ENCODE assay signal across 9 cellular contexts in the genomic region with DNA sequence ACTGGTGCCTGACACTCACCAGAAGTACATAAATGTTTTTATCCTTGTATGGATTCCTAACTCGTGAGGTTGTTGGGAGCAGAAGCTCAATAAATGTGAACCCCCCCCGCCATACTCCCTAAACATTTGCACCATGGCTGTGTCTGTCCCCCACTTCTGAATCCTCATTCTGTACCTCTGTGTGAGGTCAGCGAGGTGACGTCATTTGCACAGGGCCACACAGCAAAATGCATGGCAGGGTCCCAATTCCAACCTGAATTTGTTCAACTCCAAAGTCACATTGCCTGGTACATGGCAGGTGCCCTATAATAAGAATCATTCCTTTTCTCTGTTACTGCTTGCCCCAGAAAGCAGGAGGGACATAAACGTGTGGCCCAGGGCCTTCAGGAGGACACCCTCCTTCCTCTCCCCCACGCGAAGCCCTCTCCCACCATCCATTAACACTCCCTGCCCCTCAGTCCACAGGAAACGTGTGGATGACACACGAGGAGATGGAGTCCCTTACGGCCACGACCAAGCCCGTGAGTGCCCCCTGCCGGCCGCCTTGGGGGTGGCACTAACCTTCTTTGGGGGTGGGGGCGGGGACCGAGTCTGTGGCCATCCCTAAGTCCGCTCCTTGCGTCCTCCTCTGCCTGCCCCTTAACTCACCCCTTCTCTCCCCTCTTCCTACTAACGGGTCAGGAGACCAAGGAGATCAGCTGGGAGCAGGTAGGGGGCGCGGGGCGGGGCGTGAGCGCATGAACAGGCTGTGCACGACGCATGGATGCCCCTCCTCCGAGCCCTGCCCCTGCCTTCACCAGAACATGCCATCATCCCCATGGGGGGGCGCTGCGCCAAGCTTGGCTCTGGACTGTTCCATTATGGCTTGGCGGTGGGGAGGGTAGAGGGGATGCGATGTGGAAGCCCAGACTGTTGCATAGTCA. TPM values are rescaled to one million over a fixed set of nuclear protein-coding genes. Genes with fewer than 3 reads are reported as not detected.
DNase-seq lines count a peak whose midpoint lies in the region; ATAC-seq and TF ChIP-seq lines count a peak whose summit lies in the region.
"Had no signal": no experiment of that assay in that cellular context is flagged by ENCODE, and none has a peak within 500 bp of the region (broad histone marks: within the 10 kb centered on the region; RNA-seq: fewer than 3 reads in every experiment).

No MANE protein-coding gene starts in this region.

- DNase-seq in GM10248 (ENCODE audit: extremely low spot score) (peak; percentile 86), NCI-H128 (lab: John Stamatoyannopoulos, UW; ENCODE audit: unreplicated experiment) (peak; percentile 25), left colon (peak; percentile 78 to 85), DMS114 treated with DMSO at 0.1 percent for 48 hours (lab: John Stamatoyannopoulos, UW; ENCODE audit: unreplicated experiment) (no peak), middle frontal gyrus (ENCODE audit: extremely low spot score, low spot score) (no peak)
- DNase-seq in activated CD4-positive, alpha-beta T cell treated with anti-CD3 and anti-CD28 coated beads for 24 hours (ENCODE audit: low read depth in 2 of 2), result peak; percentile 71 to 78
- DNase-seq in stimulated activated CD4-positive, alpha-beta T cell treated with anti-CD3 and anti-CD28 coated beads, Interleukin-2, amount 100 ng/mL, for 4 hours (ENCODE audit: low read depth), result peak; percentile 61

- peak overlapping the region; percentile 47 for H3K27ac ChIP-seq in cingulate gyrus (ENCODE audit: low read depth, low read length)

- CTCF ChIA-PET in GM10248 (lab: Yijun Ruan, JAX), result interaction anchor here (0.6 to 4.9 kb wide), 23 partner anchors 12 to 339 kb away, joined by 3 to 43 read pairs (median 4); a partner anchor contains a TSS

- intact Hi-C loops in left colon (cut with DNase I, micrococcal nuclease), result loop anchor here in 1 of 2 donors (5.0 kb wide), 1 partner anchor 48 kb away; no protein-coding TSS in a partner anchor

- POLR2A ChIA-PET in GM10248 (lab: Yijun Ruan, JAX), result no interaction called here

- peak; percentile 75 for TF ChIP-seq CTCF in GM10248 (IDR thresholded peaks at IDR 0.05; ENCODE audit: control extremely low read depth, extremely low read depth, low read depth, missing control alignments)

- peak; percentile 12 for ATAC-seq in left colon

RNA-seq across cellular contexts. Expression of a gene that starts 9.4 kb away (rescaled TPM):
- 1 to 10 TPM; 1.2 to 1.3 TPM for total RNA-seq in left colon

RNA-seq across cellular contexts. Expression of a gene that starts 11.8 kb away (rescaled TPM):
- 100 to 1,000 TPM; 244 to 291 TPM for total RNA-seq in left colon

RNA-seq across cellular contexts. Expression of a gene that starts 26.4 kb away (rescaled TPM):
- 10 to 100 TPM; 21.8 to 24.2 TPM for total RNA-seq in left colon

RNA-seq across cellular contexts. Expression of a gene that starts 26.8 kb away (rescaled TPM):
- 1 to 10 TPM; 1.8 to 2.0 TPM for total RNA-seq in left colon
- total RNA-seq: urinary bladder had no signal

RNA-seq across cellular contexts. Expression of a gene that starts 31.6 kb away (rescaled TPM):
- 10 to 100 TPM in 1 of 2 donors, 1 to 10 TPM in 1; 8.8 to 11.4 TPM for total RNA-seq in left colon

Comparison
In these comparisons a context has a peak if more than half of its experiments do, and no peak if none do; other contexts are left out.
1. DNase-seq: peak in GM10248 (single experiment), NCI-H128 (single experiment), activated CD4-positive, alpha-beta T cell treated with anti-CD3 and anti-CD28 coated beads for 24 hours (2 of 2), left colon (2 of 2) and stimulated activated CD4-positive, alpha-beta T cell treated with anti-CD3 and anti-CD28 coated beads, Interleukin-2, amount 100 ng/mL, for 4 hours (single experiment); none in DMS114 treated with DMSO at 0.1 percent for 48 hours (single experiment) and middle frontal gyrus (single experiment).